In genomic region chr16:11253995-11254912, GRCh38 we compare ENCODE assay signal across 8 cellular contexts. TPM values are rescaled to one million over a fixed set of nuclear protein-coding genes. Genes with fewer than 3 reads are reported as not detected.
DNase-seq lines count a peak whose midpoint lies in the region; ATAC-seq and TF ChIP-seq lines count a peak whose summit lies in the region.

No MANE protein-coding gene starts in this region.

- POLR2A ChIA-PET in A673 (lab: Charles Lee; ENCODE audit: low non-redundant PET), result no interaction called here
- POLR2A ChIA-PET in MCF 10A (lab: Yijun Ruan, JAX), result interaction anchor here (0.7 to 1.1 kb wide), 2 partner anchors 103 to 274 kb away, joined by 3 read pairs; no protein-coding TSS in a partner anchor

- DNase-seq in A673 (ENCODE audit: low spot score) (no peak), MCF 10A (ENCODE audit: unreplicated experiment) (no peak), mucosa of descending colon (no peak), mucosa of gallbladder (ENCODE audit: low spot score) (no peak), NOMO-1 treated with dmso at 0.1 percent for 144 hours (lab: John Stamatoyannopoulos, UW; ENCODE audit: unreplicated experiment) (no peak)

- BruUV-seq in A673 (replicated peaks; lab: Mats Ljungman, UMichigan) (TSS peak; percentile 60), MCF 10A (replicated peaks; lab: Mats Ljungman, UMichigan) (TSS peak; percentile 42)

- intact Hi-C loops in A673 (cut with micrococcal nuclease; ENCODE audit: unreplicated experiment), result no loop called here
- intact Hi-C loops in MCF 10A (cut with micrococcal nuclease), result loop anchor here (10.0 kb wide), 1 partner anchor 119 kb away; no protein-coding TSS in a partner anchor
- intact Hi-C loops in mucosa of descending colon (cut with DNase I, micrococcal nuclease), result loop anchor here in 1 of 2 donors (10.0 kb wide), 1 partner anchor 279 kb away; no protein-coding TSS in a partner anchor

- no peak for TF ChIP-seq CTCF in A673 (conservative IDR thresholded peaks at IDR 0.05; ENCODE audit: low read depth, low read length)
- no peak for TF ChIP-seq CTCF in KMS-11 (conservative IDR thresholded peaks at IDR 0.05; ENCODE audit: low read depth, low read length)
- TF ChIP-seq CTCF in MCF 10A (IDR thresholded peaks at IDR 0.05; ENCODE audit: unreplicated experiment), result no peak
- no peak for TF ChIP-seq CTCF in mucosa of descending colon (IDR thresholded peaks at IDR 0.05)

- H2AFZ ChIP-seq in KMS-11 (ENCODE audit: low read depth), result no peak overlapping the region

- H3K4me1 ChIP-seq in A673 (ENCODE audit: insufficient read depth, low read length, poor library complexity, severe bottlenecking), result peaks cover 14% of the 10 kb centered on the region
- H3K4me1 ChIP-seq in KMS-11 (ENCODE audit: low read depth, poor library complexity, severe bottlenecking), result peaks cover 30% of the 10 kb centered on the region
- peaks cover 18% of the 10 kb centered on the region for H3K4me1 ChIP-seq in mucosa of descending colon (ENCODE audit: low read depth)

- H3K27me3 ChIP-seq in A673 (replicated peaks; ENCODE audit: insufficient read depth, low read depth, low read length, poor library complexity) (peaks cover 16% of the 10 kb centered on the region), KMS-11 (ENCODE audit: insufficient read depth, low read depth) (no peaks in the 10 kb centered on the region)

- H3K9ac ChIP-seq in KMS-11, result no peak overlapping the region

- H3K36me3 ChIP-seq in A673 (ENCODE audit: insufficient read depth, low read length, poor library complexity, severe bottlenecking), result no peaks in the 10 kb centered on the region
- H3K36me3 ChIP-seq in KMS-11 (ENCODE audit: insufficient read depth), result no peaks in the 10 kb centered on the region
- H3K36me3 ChIP-seq in mucosa of descending colon (ENCODE audit: low read depth), result no peaks in the 10 kb centered on the region

- peaks cover 8% of the 10 kb centered on the region for H3K4me1 Mint-ChIP-seq in MCF 10A (ENCODE audit: insufficient read depth, unreplicated experiment)

- H3K79me2 ChIP-seq in KMS-11 (ENCODE audit: insufficient read depth, low read depth), result no peaks in the 10 kb centered on the region

- ATAC-seq in mucosa of descending colon (no peak), GM21360 (IDR thresholded peaks at IDR 0.05; ENCODE audit: unreplicated experiment) (no peak), HG03469 (IDR thresholded peaks at IDR 0.05; ENCODE audit: unreplicated experiment) (no peak)

- peak overlapping the region; percentile 83; the same call in 1 of the 2 replicates for H3K4me2 ChIP-seq in KMS-11

- no peaks in the 10 kb centered on the region for H3K9me3 Mint-ChIP-seq in MCF 10A (ENCODE audit: unreplicated experiment)

- H3K4me3 Mint-ChIP-seq in MCF 10A (ENCODE audit: unreplicated experiment), result peak overlapping the region; percentile 97

- CTCF ChIA-PET in A673 (lab: Charles Lee) (interaction anchor here (0.7 to 3.4 kb wide), 3 partner anchors 9 to 283 kb away, joined by 3 to 14 read pairs (median 3); no protein-coding TSS in a partner anchor), MCF 10A (lab: Yijun Ruan, JAX) (interaction anchor here (0.6 to 11.0 kb wide), 19 partner anchors 21 to 739 kb away, joined by 3 to 342 read pairs (median 4); no protein-coding TSS in a partner anchor)

- no peaks in the 10 kb centered on the region for H3K27me3 Mint-ChIP-seq in MCF 10A (ENCODE audit: insufficient read depth, unreplicated experiment)

- H3K27ac Mint-ChIP-seq in MCF 10A (ENCODE audit: low read depth, unreplicated experiment), result no peak overlapping the region

- no peaks in the 10 kb centered on the region for H3K9me3 ChIP-seq in A673 (ENCODE audit: low read depth, low read length, poor library complexity, severe bottlenecking)
- no peaks in the 10 kb centered on the region for H3K9me3 ChIP-seq in mucosa of descending colon

- no peaks in the 10 kb centered on the region for H4K20me1 ChIP-seq in KMS-11 (ENCODE audit: insufficient read depth)

- H3K27ac ChIP-seq in A673 (ENCODE audit: low read depth, low read length, poor library complexity, severe bottlenecking), result no peak overlapping the region
- no peak overlapping the region for H3K27ac ChIP-seq in KMS-11

- H3K4me3 ChIP-seq in A673 (ENCODE audit: low read depth, low read length, poor library complexity, severe bottlenecking), result peak overlapping the region; percentile 73
- H3K4me3 ChIP-seq in KMS-11 (IDR thresholded peaks at IDR 0.05; ENCODE audit: insufficient read depth, low read depth, low read length), result no peak overlapping the region
- H3K4me3 ChIP-seq in mucosa of descending colon, result peak overlapping the region; percentile 63

- peaks cover 16% of the 10 kb centered on the region for H3K36me3 Mint-ChIP-seq in MCF 10A (ENCODE audit: insufficient read depth, unreplicated experiment)

RNA-seq across cellular contexts. Expression of gene SOCS1, which starts 1.8 kb away (rescaled TPM):
- total RNA-seq in A673 (2021), result 2.3 and 2.6 TPM in 2 replicates
- total RNA-seq in MCF 10A (2022), result 1.4 and 1.6 TPM in 2 replicates
- 1 to 10 TPM; 4.0 to 6.5 (median 4.1) TPM for total RNA-seq in mucosa of descending colon
- total RNA-seq in mucosa of gallbladder, result 6.0 TPM

RNA-seq across cellular contexts. Expression of gene TNP2, which starts 14.9 kb away (rescaled TPM):
- total RNA-seq in A673 (2021), result not detected in 2 replicates
- not detected in 2 replicates for total RNA-seq in MCF 10A (2022)
- not detected for total RNA-seq in mucosa of descending colon
- not detected for total RNA-seq in mucosa of gallbladder

RNA-seq across cellular contexts. Expression of gene PRM3, which starts 19.2 kb away (rescaled TPM):
- total RNA-seq in A673 (2021), result not detected in 2 replicates
- not detected in 2 replicates for total RNA-seq in MCF 10A (2022)
- total RNA-seq in mucosa of descending colon, result not detected
- total RNA-seq in mucosa of gallbladder, result not detected

RNA-seq across cellular contexts. Expression of gene PRM2, which starts 22.0 kb away (rescaled TPM):
- total RNA-seq in A673 (2021), result not detected in 2 replicates
- total RNA-seq in MCF 10A (2022), result not detected in 2 replicates
- total RNA-seq in mucosa of descending colon, result not detected
- total RNA-seq in mucosa of gallbladder, result not detected

RNA-seq across cellular contexts. Expression of gene PRM1, which starts 26.9 kb away (rescaled TPM):
- total RNA-seq in A673 (2021) (not detected in 2 replicates), MCF 10A (2022) (not detected in 2 replicates), mucosa of descending colon (not detected), mucosa of gallbladder (not detected)
